14 cellular contexts compared by ENCODE assay signal in the genomic region with DNA sequence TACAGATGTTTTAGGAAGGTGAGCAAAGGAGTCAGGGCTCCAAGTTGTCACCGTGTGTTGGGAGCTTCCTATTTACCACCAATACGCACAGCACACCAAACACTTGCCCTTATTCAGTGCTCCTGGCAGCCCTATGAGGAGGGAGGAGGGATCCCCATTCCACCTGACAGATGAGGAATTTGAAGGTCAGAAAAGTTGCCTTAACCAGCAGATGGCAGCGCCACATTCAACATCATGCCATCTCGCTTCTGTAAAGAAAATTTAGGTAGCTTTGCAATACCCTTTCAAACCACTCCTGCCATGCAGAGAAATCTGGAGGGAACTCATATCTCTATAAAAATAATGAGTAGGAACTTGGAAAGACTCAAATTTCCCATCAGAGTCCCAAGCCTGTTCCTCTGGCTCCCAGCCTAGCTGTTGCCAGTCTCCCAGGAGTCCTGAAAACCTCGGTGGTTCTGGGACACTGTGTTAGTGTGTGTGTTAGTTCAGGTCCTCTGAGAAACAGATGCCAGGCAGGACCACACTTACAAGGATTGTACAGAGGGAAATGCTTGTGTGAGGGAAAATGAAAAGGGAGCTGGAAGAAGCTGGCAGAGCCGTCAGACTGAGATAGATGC.
DNase-seq lines count a peak whose midpoint lies in the region; ATAC-seq and TF ChIP-seq lines count a peak whose summit lies in the region.
"Had no signal": no experiment of that assay in that cellular context is flagged by ENCODE, and none has a peak within 500 bp of the region (broad histone marks: within the 10 kb centered on the region; RNA-seq: fewer than 3 reads in every experiment).

No MANE protein-coding gene starts in this region.

- H3K4me3 Mint-ChIP-seq in naive thymus-derived CD4-positive, alpha-beta T cell: no peak overlapping the region

- DNase-seq in A673 (ENCODE audit: low spot score) (peak; percentile 6), ELR (ENCODE audit: low read depth) (peak; percentile 3), NCI-H2196 treated with DMSO at 0.1 percent for 48 hours (lab: John Stamatoyannopoulos, UW; ENCODE audit: unreplicated experiment) (peak; percentile 45), fibroblast of pulmonary artery (ENCODE audit: low read depth) (no peak), GM19238 (ENCODE audit: insufficient read length, low spot score) (no peak)
- no peak for DNase-seq in naive thymus-derived CD4-positive, alpha-beta T cell
- DNase-seq: activated CD4-positive, alpha-beta T cell treated with anti-CD3 and anti-CD28 coated beads, Interleukin-2, amount 50 U/mL, for 4 hours; C1 segment of cervical spinal cord; NCI-H2081; testis had no signal

- intact Hi-C loops in A673 (cut with micrococcal nuclease; ENCODE audit: unreplicated experiment): no loop called here
- intact Hi-C loops in naive thymus-derived CD4-positive, alpha-beta T cell (cut with micrococcal nuclease): no loop called here

- no peak overlapping the region for H3K4me3 ChIP-seq in A673 (ENCODE audit: low read depth, low read length, poor library complexity, severe bottlenecking)
- H3K4me3 ChIP-seq in fibroblast of pulmonary artery (replicated peaks; ENCODE audit: low read depth, low read length): no peak overlapping the region
- H3K4me3 ChIP-seq in naive thymus-derived CD4-positive, alpha-beta T cell (ENCODE audit: low read length): no peak overlapping the region
- H3K4me3 ChIP-seq: coronary artery, testis had no signal

- H3K27ac Mint-ChIP-seq in naive thymus-derived CD4-positive, alpha-beta T cell: no peak overlapping the region
- H3K27ac Mint-ChIP-seq: activated naive CD4-positive, alpha-beta T cell treated with anti-CD3 and anti-CD28 coated beads, Interleukin-2, amount 50 U/mL, for 72 hours had no signal

- no peaks in the 10 kb centered on the region for H3K9me3 ChIP-seq in A673 (ENCODE audit: low read depth, low read length, poor library complexity, severe bottlenecking)
- H3K9me3 ChIP-seq in naive thymus-derived CD4-positive, alpha-beta T cell (ENCODE audit: control insufficient read depth in 2 of 3, low read length in 3 of 3): no peaks in the 10 kb centered on the region
- H3K9me3 ChIP-seq: testis had no signal

- BruUV-seq in A673 (replicated peaks; lab: Mats Ljungman, UMichigan): no TSS peak

- CTCF ChIA-PET in A673 (lab: Charles Lee): no interaction called here
- CTCF ChIA-PET in naive thymus-derived CD4-positive, alpha-beta T cell (lab: Charles Lee): no interaction called here

- no peaks in the 10 kb centered on the region for H3K4me1 ChIP-seq in A673 (ENCODE audit: insufficient read depth, low read length, poor library complexity, severe bottlenecking)
- H3K4me1 ChIP-seq in naive thymus-derived CD4-positive, alpha-beta T cell (ENCODE audit: control insufficient read depth in 2 of 2, insufficient read depth in 2 of 2, low read length in 2 of 2): no peaks in the 10 kb centered on the region
- H3K4me1 ChIP-seq: testis had no signal

- peaks cover 0 to 6% (median 0%) of the 10 kb centered on the region in 11 donors for H3K9me3 Mint-ChIP-seq in naive thymus-derived CD4-positive, alpha-beta T cell
- H3K9me3 Mint-ChIP-seq: activated naive CD4-positive, alpha-beta T cell treated with anti-CD3 and anti-CD28 coated beads, Interleukin-2, amount 50 U/mL, for 72 hours had no signal

- peaks cover 0 to 5% (median 0%) of the 10 kb centered on the region in 7 donors for H3K4me1 Mint-ChIP-seq in naive thymus-derived CD4-positive, alpha-beta T cell

- TF ChIP-seq CTCF in A673 (conservative IDR thresholded peaks at IDR 0.05; ENCODE audit: low read depth, low read length) (peak; percentile 33; the same call in 1 of the 2 replicates), fibroblast of pulmonary artery (IDR thresholded peaks at IDR 0.05; ENCODE audit: low read length, missing control alignments) (peak; percentile 4)

- peaks cover 0 to 4% (median 0%) of the 10 kb centered on the region in 5 donors for H3K36me3 Mint-ChIP-seq in naive thymus-derived CD4-positive, alpha-beta T cell
- H3K36me3 Mint-ChIP-seq: activated naive CD4-positive, alpha-beta T cell treated with anti-CD3 and anti-CD28 coated beads, Interleukin-2, amount 50 U/mL, for 72 hours had no signal

- H3K27ac ChIP-seq in A673 (ENCODE audit: low read depth, low read length, poor library complexity, severe bottlenecking): no peak overlapping the region
- no peak overlapping the region for H3K27ac ChIP-seq in naive thymus-derived CD4-positive, alpha-beta T cell (ENCODE audit: low read depth, low read length)
- H3K27ac ChIP-seq: coronary artery, testis had no signal

- POLR2A ChIA-PET in A673 (lab: Charles Lee; ENCODE audit: low non-redundant PET): no interaction called here
- POLR2A ChIA-PET in naive thymus-derived CD4-positive, alpha-beta T cell (lab: Charles Lee): no interaction called here

- ATAC-seq in GM18858 (IDR thresholded peaks at IDR 0.05; ENCODE audit: unreplicated experiment): no peak
- ATAC-seq in GM21576 (IDR thresholded peaks at IDR 0.05; ENCODE audit: unreplicated experiment): no peak
- ATAC-seq in naive thymus-derived CD4-positive, alpha-beta T cell: no peak
- ATAC-seq: activated naive CD4-positive, alpha-beta T cell treated with anti-CD3 and anti-CD28 coated beads, Interleukin-2, amount 50 U/mL, for 72 hours had no signal

- no peaks in the 10 kb centered on the region for H3K36me3 ChIP-seq in A673 (ENCODE audit: insufficient read depth, low read length, poor library complexity, severe bottlenecking)
- H3K36me3 ChIP-seq in naive thymus-derived CD4-positive, alpha-beta T cell (ENCODE audit: control insufficient read depth in 2 of 3, insufficient read depth in 3 of 3, low read length in 3 of 3): no peaks in the 10 kb centered on the region

- peaks cover 13% of the 10 kb centered on the region for H3K27me3 ChIP-seq in A673 (replicated peaks; ENCODE audit: insufficient read depth, low read depth, low read length, poor library complexity)
- no peaks in the 10 kb centered on the region for H3K27me3 ChIP-seq in naive thymus-derived CD4-positive, alpha-beta T cell (ENCODE audit: control insufficient read depth in 2 of 2, insufficient read depth in 2 of 2, low read length in 2 of 2)
- H3K27me3 ChIP-seq: testis had no signal

- peaks cover 2 to 53% (median 28%) of the 10 kb centered on the region in 5 donors for H3K27me3 Mint-ChIP-seq in naive thymus-derived CD4-positive, alpha-beta T cell

Comparison
In these comparisons a context has a peak if more than half of its experiments do, and no peak if none do; other contexts are left out.
1. DNase-seq: peak in A673 (single experiment), ELR (single experiment) and NCI-H2196 treated with DMSO at 0.1 percent for 48 hours (single experiment); none in fibroblast of pulmonary artery (single experiment), GM19238 (single experiment) and naive thymus-derived CD4-positive, alpha-beta T cell (0 of 9).